ENCODE assay signal across 11 cellular contexts in genomic region chr7:108328174-108328651, GRCh38.
DNase-seq lines count a peak whose midpoint lies in the region; ATAC-seq and TF ChIP-seq lines count a peak whose summit lies in the region.
"Had no signal": no experiment of that assay in that cellular context is flagged by ENCODE, and none has a peak within 500 bp of the region (broad histone marks: within the 10 kb centered on the region; RNA-seq: fewer than 3 reads in every experiment).

No MANE protein-coding gene starts in this region.

- H3F3A ChIP-seq in GM23338 (replicated peaks; ENCODE audit: low read depth) = no peaks in the 10 kb centered on the region

- peaks cover 27% of the 10 kb centered on the region for H3K4me1 ChIP-seq in GM23338 (ENCODE audit: insufficient read depth)
- peaks cover 34% of the 10 kb centered on the region; the same call in 1 of the 2 replicates for H3K4me1 ChIP-seq in iPS-20b (ENCODE audit: insufficient read depth, low read length)
- H3K4me1 ChIP-seq in sigmoid colon = no peaks in the 10 kb centered on the region

- H3K9ac ChIP-seq in iPS-20b (ENCODE audit: low read depth, low read length) = no peak overlapping the region

- H3K4me1 Mint-ChIP-seq in GM23338 = peaks cover 57% of the 10 kb centered on the region
- peaks cover 22% of the 10 kb centered on the region for H3K4me1 Mint-ChIP-seq in glutamatergic neuron (ENCODE audit: low read depth, unreplicated experiment)

- no peaks in the 10 kb centered on the region for H3K79me2 ChIP-seq in GM23338 (replicated peaks; ENCODE audit: insufficient read depth)

- H3K4me3 Mint-ChIP-seq in GM23338 = no peak overlapping the region
- H3K4me3 Mint-ChIP-seq in glutamatergic neuron (ENCODE audit: unreplicated experiment) = no peak overlapping the region
- H3K4me3 Mint-ChIP-seq: stimulated activated naive CD8-positive, alpha-beta T cell treated with anti-CD3 and anti-CD28 coated beads, Interleukin-15, Interleukin-2, amounts not matched to agents 100 ng/mL and 50 ng/mL, for 24 hours had no signal

- intact Hi-C loops in sigmoid colon (cut with DNase I) = no loop called here

- H3K27me3 Mint-ChIP-seq in GM23338 (ENCODE audit: insufficient read depth, low read depth, poor library complexity) (peaks cover 4% of the 10 kb centered on the region), glutamatergic neuron (ENCODE audit: unreplicated experiment) (no peaks in the 10 kb centered on the region)
- H3K27me3 Mint-ChIP-seq: stimulated activated naive CD8-positive, alpha-beta T cell treated with anti-CD3 and anti-CD28 coated beads, Interleukin-15, Interleukin-2, amounts not matched to agents 100 ng/mL and 50 ng/mL, for 24 hours had no signal

- 10 to 40% methylated on average over 2 of the region's 2 CpGs for WGBS in sigmoid colon, 2 donors

- no peak for TF ChIP-seq POLR2A in sigmoid colon (IDR thresholded peaks at IDR 0.05)

- H3K27me3 ChIP-seq in GM23338 (ENCODE audit: insufficient read depth) (no peaks in the 10 kb centered on the region), iPS-20b (ENCODE audit: insufficient read depth, low read length) (no peaks in the 10 kb centered on the region), sigmoid colon (no peaks in the 10 kb centered on the region)

- no peaks in the 10 kb centered on the region for H3K9me3 ChIP-seq in iPS-20b (ENCODE audit: insufficient read depth, low read depth, low read length)
- H3K9me3 ChIP-seq in sigmoid colon = no peaks in the 10 kb centered on the region

- H3K9me2 ChIP-seq in GM23338 (ENCODE audit: insufficient read depth) = no peaks in the 10 kb centered on the region

- H3K27ac ChIP-seq in GM23338 (ENCODE audit: low read depth) (no peak overlapping the region), iPS-20b (ENCODE audit: low read length) (no peak overlapping the region), sigmoid colon (no peak overlapping the region)

- H3K4me3 ChIP-seq in GM23338 (no peak overlapping the region), iPS-20b (ENCODE audit: low read length) (peak overlapping the region; percentile 28; the same call in 1 of the 2 replicates), sigmoid colon (no peak overlapping the region)

- no peaks in the 10 kb centered on the region for H3K36me3 ChIP-seq in GM23338 (ENCODE audit: insufficient read depth)
- no peaks in the 10 kb centered on the region for H3K36me3 ChIP-seq in iPS-20b (ENCODE audit: insufficient read depth, low read depth, low read length)
- no peaks in the 10 kb centered on the region for H3K36me3 ChIP-seq in sigmoid colon

- H3K36me3 Mint-ChIP-seq in GM23338 (ENCODE audit: low read depth) (no peaks in the 10 kb centered on the region), glutamatergic neuron (ENCODE audit: unreplicated experiment) (no peaks in the 10 kb centered on the region)

- H2AFZ ChIP-seq in GM23338 = no peak overlapping the region

- TF ChIP-seq CTCF in GM23338 (conservative IDR thresholded peaks at IDR 0.05; ENCODE audit: low read depth in 2 of 2) = no peak
- TF ChIP-seq CTCF in glutamatergic neuron (IDR thresholded peaks at IDR 0.05; ENCODE audit: partially characterized antibody, unreplicated experiment) = no peak
- no peak for TF ChIP-seq CTCF in sigmoid colon (IDR thresholded peaks at IDR 0.05)

- no peaks in the 10 kb centered on the region for H4K20me1 ChIP-seq in GM23338 (replicated peaks; ENCODE audit: insufficient read depth)

- peak overlapping the region; percentile 39 for H3K4me2 ChIP-seq in GM23338

- H3K27ac Mint-ChIP-seq in GM23338 (no peak overlapping the region), glutamatergic neuron (ENCODE audit: unreplicated experiment) (no peak overlapping the region)
- H3K27ac Mint-ChIP-seq: stimulated activated naive CD8-positive, alpha-beta T cell treated with anti-CD3 and anti-CD28 coated beads, Interleukin-15, Interleukin-2, amounts not matched to agents 100 ng/mL and 50 ng/mL, for 24 hours had no signal

- no peak for TF ChIP-seq EP300 in sigmoid colon (IDR thresholded peaks at IDR 0.05)

- H3K9me3 Mint-ChIP-seq in GM23338 (no peaks in the 10 kb centered on the region), glutamatergic neuron (ENCODE audit: unreplicated experiment) (peaks cover 4% of the 10 kb centered on the region)
- H3K9me3 Mint-ChIP-seq: stimulated activated naive CD8-positive, alpha-beta T cell treated with anti-CD3 and anti-CD28 coated beads, Interleukin-15, Interleukin-2, amounts not matched to agents 100 ng/mL and 50 ng/mL, for 24 hours had no signal

- DNase-seq in GM23338 (ENCODE audit: low spot score) (peak; percentile 50), glutamatergic neuron (no peak), DMS53 (lab: John Stamatoyannopoulos, UW) (no peak), sigmoid colon (no peak), left lobe of liver (ENCODE audit: low spot score) (no peak)
- DNase-seq: hypothalamus, T-helper 2 cell had no signal

- ATAC-seq in GM18873 (IDR thresholded peaks at IDR 0.05; ENCODE audit: low FRiP score, unreplicated experiment) (peak; percentile 51), GM23338 (peak; percentile 75), HG03571 (IDR thresholded peaks at IDR 0.05; ENCODE audit: unreplicated experiment) (peak; percentile 67), left lobe of liver (no peak)

TF ChIP-seq in GM23338, 12 proteins besides CTCF, POLR2A, EP300 and RAD21 (continues in another document):
- TF ChIP-seq STAT1 (IDR thresholded peaks at IDR 0.05; ENCODE audit: unreplicated experiment) (no peak), ZNF114 (CRISPR knock-in tag; IDR thresholded peaks at IDR 0.05) (no peak), REST (IDR thresholded peaks at IDR 0.05; ENCODE audit: unreplicated experiment) (no peak), JUNB (IDR thresholded peaks at IDR 0.05; ENCODE audit: unreplicated experiment) (no peak), ZNF331 (CRISPR knock-in tag; IDR thresholded peaks at IDR 0.05; ENCODE audit: low read depth) (no peak), EZH2 (IDR thresholded peaks at IDR 0.05; ENCODE audit: low read depth, unreplicated experiment) (no peak)
